Comparison of ENCODE assay signal across 9 cellular contexts in the genomic region with DNA sequence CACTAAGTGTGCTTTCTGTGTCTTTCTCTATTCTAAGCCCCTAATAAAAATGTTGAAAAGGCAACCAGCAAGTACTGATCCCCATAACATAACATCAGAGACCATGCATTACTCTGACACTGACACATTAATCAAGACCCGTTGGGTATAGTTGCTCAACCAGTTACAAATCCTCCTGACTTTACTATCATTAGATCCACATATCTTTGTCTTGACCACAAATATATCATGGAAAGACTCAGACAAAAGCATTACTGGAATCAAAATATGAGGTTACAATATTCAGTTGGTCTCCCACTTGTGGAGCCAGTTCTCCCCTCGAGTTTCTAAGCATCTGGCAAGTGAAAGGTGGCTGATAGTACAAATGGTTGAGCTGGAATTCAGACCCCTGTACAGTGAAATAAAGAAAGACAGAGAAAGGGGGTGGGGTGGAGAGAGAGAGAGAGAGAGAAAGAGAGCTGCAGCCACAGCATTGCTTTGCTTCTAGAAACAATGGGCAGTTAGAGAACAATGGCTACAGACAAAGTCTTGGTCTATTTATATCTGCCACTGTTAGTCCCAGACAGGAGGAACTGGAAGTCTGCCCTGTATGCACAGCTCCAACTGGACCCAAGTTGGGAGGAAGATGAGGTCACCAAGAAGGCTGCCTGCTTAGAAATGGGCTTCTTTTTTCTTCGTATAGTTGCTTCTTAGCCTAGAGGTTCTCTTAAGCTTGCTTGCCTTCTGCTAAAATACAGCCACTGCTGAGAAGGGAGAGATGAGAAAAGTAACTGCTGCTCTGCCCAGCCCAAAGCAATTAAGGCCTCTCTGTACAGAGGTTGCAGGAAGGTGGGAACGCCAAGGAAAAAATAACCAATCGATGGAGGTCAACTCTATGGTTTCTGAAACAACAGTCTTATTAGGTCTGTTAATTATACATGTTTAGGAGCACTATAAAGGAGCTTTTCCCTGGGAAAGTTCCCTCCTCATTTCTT.
A peak's percentile ranks its signal among the peaks of the same experiment; 100 is the strongest.
DNase-seq lines count a peak whose midpoint lies in the region; ATAC-seq, FAIRE-seq and TF ChIP-seq lines count a peak whose summit lies in the region.
"Had no signal": no experiment of that assay in that cellular context is flagged by ENCODE, and none has a peak within 500 bp of the region (broad histone marks: within the 10 kb centered on the region; RNA-seq: fewer than 3 reads in every experiment).

No MANE protein-coding gene starts in this region.

- H3K4me1 Mint-ChIP-seq in activated B cell treated with CpG ODN at 0.5 μM for 24 hours, result peaks cover 99% of the 10 kb centered on the region

- no peaks in the 10 kb centered on the region for H3K27me3 Mint-ChIP-seq in activated B cell treated with CpG ODN at 0.5 μM for 24 hours

- H3K4me3 Mint-ChIP-seq in activated B cell treated with CpG ODN at 0.5 μM for 24 hours, result peak overlapping the region; percentile 17

- H3K27ac Mint-ChIP-seq in activated B cell treated with CpG ODN at 0.5 μM for 24 hours, result peak overlapping the region; percentile 79

- DNase-seq in GM19239 (ENCODE audit: insufficient read length, low spot score) (no peak), activated B cell treated with CpG ODN at 0.5 μM for 24 hours (no peak), globus pallidus (ENCODE audit: low spot score) (peak; percentile 83), retina (peak; percentile 43), RPMI8226 (no peak), NOMO-1 (lab: John Stamatoyannopoulos, UW; ENCODE audit: unreplicated experiment in 2 of 2) (no peak), NCI-H1694 treated with DMSO at 0.1 percent for 48 hours (lab: John Stamatoyannopoulos, UW) (no peak)
- DNase-seq: NCI-H1436 treated with DMSO at 0.1 percent for 48 hours had no signal

- CTCF ChIA-PET in activated B cell treated with CpG ODN at 0.5 μM for 24 hours (lab: Charles Lee), result interaction anchor here (1.4 to 3.7 kb wide), 2 partner anchors 129 to 211 kb away, joined by 3 to 10 read pairs; no protein-coding TSS in a partner anchor

- TF ChIP-seq CTCF in activated B cell treated with CpG ODN at 0.5 μM for 24 hours (IDR thresholded peaks at IDR 0.05), result no peak

- peaks cover 69% of the 10 kb centered on the region for H3K36me3 Mint-ChIP-seq in activated B cell treated with CpG ODN at 0.5 μM for 24 hours (ENCODE audit: low read depth)

- no peaks in the 10 kb centered on the region for H3K9me3 Mint-ChIP-seq in activated B cell treated with CpG ODN at 0.5 μM for 24 hours

- intact Hi-C loops in activated B cell treated with CpG ODN at 0.5 μM for 24 hours (cut with micrococcal nuclease), result no loop called here

- POLR2A ChIA-PET in activated B cell treated with CpG ODN at 0.5 μM for 24 hours (lab: Charles Lee), result interaction anchor here (0.6 to 1.7 kb wide), 7 partner anchors 9 to 126 kb away, joined by 3 to 7 read pairs (median 3); no protein-coding TSS in a partner anchor

- ATAC-seq in activated B cell treated with CpG ODN at 0.5 μM for 24 hours (ENCODE audit: low read depth) (no peak), GM21529 (IDR thresholded peaks at IDR 0.05; ENCODE audit: unreplicated experiment) (no peak)

- peak; percentile 71 for FAIRE-seq in GM19239 (lab: Jason Lieb, UNC)

Comparison
In these comparisons a context has a peak if more than half of its experiments do, and no peak if none do; other contexts are left out.
1. DNase-seq: peak in globus pallidus (single experiment) and retina (single experiment); none in GM19239 (single experiment), activated B cell treated with CpG ODN at 0.5 μM for 24 hours (single experiment), RPMI8226 (single experiment), NOMO-1 (0 of 2) and NCI-H1694 treated with DMSO at 0.1 percent for 48 hours (single experiment).